ENCODE assay signal across 15 cellular contexts in genomic region chr4:93960450-93960849, GRCh38.
A peak's percentile ranks its signal among the peaks of the same experiment; 100 is the strongest.
DNase-seq lines count a peak whose midpoint lies in the region; ATAC-seq, FAIRE-seq and TF ChIP-seq lines count a peak whose summit lies in the region.
"Had no signal": no experiment of that assay in that cellular context is flagged by ENCODE, and none has a peak within 500 bp of the region (broad histone marks: within the 10 kb centered on the region; RNA-seq: fewer than 3 reads in every experiment).

No MANE protein-coding gene starts in this region.

- TF ChIP-seq POLR2A in H1 (IDR thresholded peaks at IDR 0.05; ENCODE audit: control extremely low read depth in 1 of 2, low read depth in 2 of 2, low read length in 2 of 2) (no peak), transverse colon (IDR thresholded peaks at IDR 0.05) (no peak)

- intact Hi-C loops in transverse colon (cut with DNase I; ENCODE audit: low total_unique reads): no loop called here

- H3K79me2 ChIP-seq in H1 (ENCODE audit: control insufficient read depth in 1 of 2, insufficient read depth in 2 of 2, low read length in 2 of 2): no peaks in the 10 kb centered on the region

- no peak overlapping the region; the same call in 1 of the 2 replicates for H3K4me3 ChIP-seq in HUES48 (ENCODE audit: low read depth, low read length)
- H3K4me3 ChIP-seq in H1 (ENCODE audit: extremely low read depth in 1 of 4, insufficient read depth in 2 of 4, low read depth in 3 of 4, low read length in 4 of 4): no peak overlapping the region
- no peak overlapping the region for H3K4me3 ChIP-seq in iPS DF 6.9 (ENCODE audit: low read length)
- no peak overlapping the region for H3K4me3 ChIP-seq in transverse colon
- H3K4me3 ChIP-seq: BLaER1 treated with 17β-estradiol and CSF1 and Interleukin-3, amounts not matched to agents 10 nM and 100 nM; GM12878 had no signal

- no peak for ATAC-seq in HG02870 (IDR thresholded peaks at IDR 0.05; ENCODE audit: unreplicated experiment)
- ATAC-seq: CD8-positive, alpha-beta T cell; GM12878 had no signal

- H3K27me3 ChIP-seq in HUES48 (ENCODE audit: control insufficient read depth, insufficient read depth, low read length): no peaks in the 10 kb centered on the region
- no peaks in the 10 kb centered on the region for H3K27me3 ChIP-seq in H1 (replicated peaks in 1 of 4; ENCODE audit: control insufficient read depth in 3 of 4, extremely low read depth in 1 of 4, insufficient read depth in 3 of 4, low read length in 3 of 4)
- H3K27me3 ChIP-seq in iPS DF 6.9 (ENCODE audit: control insufficient read depth, insufficient read depth, low read length): no peaks in the 10 kb centered on the region
- no peaks in the 10 kb centered on the region for H3K27me3 ChIP-seq in transverse colon
- H3K27me3 ChIP-seq: BLaER1 treated with 17β-estradiol and CSF1 and Interleukin-3, amounts not matched to agents 10 nM and 100 nM had no signal

- in situ Hi-C loops in transverse colon (cut with MboI; ENCODE audit: low pct_ligation_motif_present in 1 of 4, low pct_unique_long_range_greater_than_20kb in 1 of 4, low sequenced_read_pairs in 3 of 4): no loop called here

- H3K36me3 ChIP-seq in HUES48 (ENCODE audit: control insufficient read depth, insufficient read depth, low read length) (no peaks in the 10 kb centered on the region), H1 (ENCODE audit: control insufficient read depth in 2 of 4, insufficient read depth in 4 of 4, low read length in 3 of 4) (no peaks in the 10 kb centered on the region), iPS DF 6.9 (ENCODE audit: control insufficient read depth, insufficient read depth, low read length) (no peaks in the 10 kb centered on the region), transverse colon (no peaks in the 10 kb centered on the region)
- H3K36me3 ChIP-seq: BLaER1 treated with 17β-estradiol and CSF1 and Interleukin-3, amounts not matched to agents 10 nM and 100 nM had no signal

- H3K4me2 ChIP-seq in H1 (ENCODE audit: insufficient read depth in 1 of 2, low read depth in 2 of 2, low read length in 2 of 2): no peak overlapping the region
- H3K4me2 ChIP-seq: BLaER1 treated with 17β-estradiol and CSF1 and Interleukin-3, amounts not matched to agents 10 nM and 100 nM had no signal

- H3K4me1 ChIP-seq in HUES48 (ENCODE audit: control insufficient read depth, insufficient read depth, low read length): peaks cover 16% of the 10 kb centered on the region
- H3K4me1 ChIP-seq in H1 (replicated peaks in 1 of 4; ENCODE audit: control insufficient read depth in 3 of 4, insufficient read depth in 4 of 4, low read length in 3 of 4): no peaks in the 10 kb centered on the region; a peak in 2 of 7 replicates
- peaks cover 4% of the 10 kb centered on the region; the same call in 1 of the 2 replicates for H3K4me1 ChIP-seq in iPS DF 6.9 (ENCODE audit: control insufficient read depth, insufficient read depth, low read length)
- H3K4me1 ChIP-seq in transverse colon: no peaks in the 10 kb centered on the region
- H3K4me1 ChIP-seq: BLaER1 treated with 17β-estradiol and CSF1 and Interleukin-3, amounts not matched to agents 10 nM and 100 nM had no signal

- DNase-seq in H1 (ENCODE audit: low read depth in 1 of 2, low spot score in 2 of 2) (peak in 1 of 2 experiments; percentile 1), iPS DF 6.9 (ENCODE audit: low read depth, low spot score) (peak; percentile 27), DMS153 (lab: John Stamatoyannopoulos, UW) (no peak), transverse colon (no peak), NCI-H1436 (lab: John Stamatoyannopoulos, UW) (no peak)
- DNase-seq: Calu3; CD8-positive, alpha-beta T cell; DMS53; DND-41; EL; HCEC 1CT had no signal

- H4K8ac ChIP-seq in H1 (ENCODE audit: extremely low read depth, insufficient read depth, low read length): no peak overlapping the region

- H2AFZ ChIP-seq in H1 (ENCODE audit: low read length): no peak overlapping the region

- H2BK12ac ChIP-seq in H1 (ENCODE audit: low read depth, low read length): no peak overlapping the region

- H3K9me3 ChIP-seq in HUES48 (ENCODE audit: control insufficient read depth, insufficient read depth, low read length): no peaks in the 10 kb centered on the region
- H3K9me3 ChIP-seq in H1 (ENCODE audit: insufficient read depth in 2 of 2, low read depth in 1 of 2, low read length in 1 of 2): no peaks in the 10 kb centered on the region
- H3K9me3 ChIP-seq in iPS DF 6.9 (ENCODE audit: control insufficient read depth, insufficient read depth, low read length): no peaks in the 10 kb centered on the region
- no peaks in the 10 kb centered on the region for H3K9me3 ChIP-seq in transverse colon
- H3K9me3 ChIP-seq: BLaER1 treated with 17β-estradiol and CSF1 and Interleukin-3, amounts not matched to agents 10 nM and 100 nM had no signal

- no peaks in the 10 kb centered on the region for H3K79me1 ChIP-seq in H1 (ENCODE audit: low read depth, low read length)

- no peak overlapping the region for H2BK20ac ChIP-seq in H1 (ENCODE audit: low read length)

- no peak overlapping the region for H4K5ac ChIP-seq in H1 (ENCODE audit: insufficient read length, low read depth, low read length)

- TF ChIP-seq CTCF in H1 (IDR thresholded peaks at IDR 0.05; ENCODE audit: control extremely low read depth in 1 of 3, insufficient read depth in 1 of 3, low read depth in 1 of 3, low read length in 3 of 3) (no peak), transverse colon (IDR thresholded peaks at IDR 0.05) (no peak)

- CTCF ChIA-PET in H1 (lab: Charles Lee; ENCODE audit: partially characterized antibody): no interaction called here

- no peaks in the 10 kb centered on the region for H4K20me1 ChIP-seq in H1 (replicated peaks in 1 of 2; ENCODE audit: control insufficient read depth in 1 of 2, insufficient read depth in 2 of 2, low read length in 2 of 2)
- H4K20me1 ChIP-seq: BLaER1 treated with 17β-estradiol and CSF1 and Interleukin-3, amounts not matched to agents 10 nM and 100 nM had no signal

- no peak overlapping the region for H3K14ac ChIP-seq in H1 (ENCODE audit: insufficient read length)

- no peak overlapping the region for H2AK5ac ChIP-seq in H1 (ENCODE audit: low read depth, low read length)

- TF ChIP-seq EP300 in H1 (IDR thresholded peaks at IDR 0.05; ENCODE audit: borderline replicate concordance in 1 of 2, low read depth in 2 of 2, low read length in 2 of 2): no peak
- no peak for TF ChIP-seq EP300 in transverse colon (IDR thresholded peaks at IDR 0.05; ENCODE audit: low read depth)

- no peak overlapping the region for H3K18ac ChIP-seq in H1 (ENCODE audit: extremely low read depth, low read length)

- no peak overlapping the region for H3K23ac ChIP-seq in H1 (ENCODE audit: insufficient read length)

- H2BK15ac ChIP-seq in H1 (ENCODE audit: low read length): no peak overlapping the region

- POLR2A ChIA-PET in H1 (lab: Charles Lee; ENCODE audit: partially characterized antibody): interaction anchor here (1.0 kb wide), 1 partner anchor 16 kb away, joined by 3 read pairs; no protein-coding TSS in a partner anchor

- H4K91ac ChIP-seq in H1 (replicated peaks; ENCODE audit: insufficient read length, low read length): no peak overlapping the region

- no peak overlapping the region for H3K4ac ChIP-seq in H1 (replicated peaks; ENCODE audit: insufficient read length, low read depth, low read length)

- FAIRE-seq in H1 (lab: Jason Lieb, UNC): peak; percentile 48
- FAIRE-seq: GM12878 had no signal

- H3K23me2 ChIP-seq in H1 (ENCODE audit: low read depth, low read length): no peaks in the 10 kb centered on the region

- no peak overlapping the region for H2BK5ac ChIP-seq in H1 (ENCODE audit: low read depth, low read length)

- H3K56ac ChIP-seq in H1 (replicated peaks; ENCODE audit: insufficient read length, low read depth, low read length): no peak overlapping the region

- no peak overlapping the region for H2BK120ac ChIP-seq in H1 (replicated peaks; ENCODE audit: low read depth, low read length)

- H3K27ac ChIP-seq in HUES48 (ENCODE audit: low read depth, low read length) (peak overlapping the region; percentile 14), H1 (ENCODE audit: low read depth, low read length) (no peak overlapping the region), iPS DF 6.9 (ENCODE audit: low read length) (no peak overlapping the region), transverse colon (no peak overlapping the region)
- H3K27ac ChIP-seq: BLaER1 treated with 17β-estradiol and CSF1 and Interleukin-3, amounts not matched to agents 10 nM and 100 nM had no signal

- TF ChIP-seq RAD21 in H1 (IDR thresholded peaks at IDR 0.05 in 1 of 2, conservative IDR thresholded peaks at IDR 0.05 in 1 of 2; ENCODE audit: low read depth in 2 of 2, low read length in 2 of 2): no peak

- H3K9ac ChIP-seq in HUES48 (ENCODE audit: low read depth, low read length) (no peak overlapping the region), H1 (replicated peaks in 1 of 4; ENCODE audit: extremely low read depth in 1 of 4, low read depth in 3 of 4, low read length in 3 of 4) (no peak overlapping the region)
- H3K9ac ChIP-seq: BLaER1 treated with 17β-estradiol and CSF1 and Interleukin-3, amounts not matched to agents 10 nM and 100 nM had no signal

TF ChIP-seq in H1, 55 proteins besides CTCF, POLR2A, EP300 and RAD21 (continues in another document):
- TF ChIP-seq CHD1 (IDR thresholded peaks at IDR 0.05; ENCODE audit: low read depth, low read length): no peak
- no peak for TF ChIP-seq POLR2AphosphoS5 (IDR thresholded peaks at IDR 0.05; ENCODE audit: low read depth, low read length)
- no peak for TF ChIP-seq POU5F1 (IDR thresholded peaks at IDR 0.05; ENCODE audit: low read depth, low read length)
- no peak for TF ChIP-seq HDAC2 (IDR thresholded peaks at IDR 0.05; ENCODE audit: borderline replicate concordance in 1 of 2, low read depth in 2 of 2, low read length in 2 of 2)
- no peak for TF ChIP-seq CREB1 (IDR thresholded peaks at IDR 0.05)
- no peak for TF ChIP-seq CTBP2 (IDR thresholded peaks at IDR 0.05; ENCODE audit: borderline replicate concordance, insufficient read depth, insufficient read length, low read length)
- no peak for TF ChIP-seq SIRT6 (IDR thresholded peaks at IDR 0.05; ENCODE audit: low read length)
- no peak for TF ChIP-seq SIN3A (conservative IDR thresholded peaks at IDR 0.05 in 1 of 2, IDR thresholded peaks at IDR 0.05 in 1 of 2; ENCODE audit: low read depth in 1 of 2, low read length in 2 of 2)
- no peak for TF ChIP-seq MAX (IDR thresholded peaks at IDR 0.05)
- TF ChIP-seq SP4 (IDR thresholded peaks at IDR 0.05; ENCODE audit: low read length): no peak
- TF ChIP-seq CHD2 (IDR thresholded peaks at IDR 0.05; ENCODE audit: low read length): no peak
- no peak for TF ChIP-seq ATF3 (IDR thresholded peaks at IDR 0.05; ENCODE audit: insufficient read depth, low read depth, low read length)
